In the genomic region with DNA sequence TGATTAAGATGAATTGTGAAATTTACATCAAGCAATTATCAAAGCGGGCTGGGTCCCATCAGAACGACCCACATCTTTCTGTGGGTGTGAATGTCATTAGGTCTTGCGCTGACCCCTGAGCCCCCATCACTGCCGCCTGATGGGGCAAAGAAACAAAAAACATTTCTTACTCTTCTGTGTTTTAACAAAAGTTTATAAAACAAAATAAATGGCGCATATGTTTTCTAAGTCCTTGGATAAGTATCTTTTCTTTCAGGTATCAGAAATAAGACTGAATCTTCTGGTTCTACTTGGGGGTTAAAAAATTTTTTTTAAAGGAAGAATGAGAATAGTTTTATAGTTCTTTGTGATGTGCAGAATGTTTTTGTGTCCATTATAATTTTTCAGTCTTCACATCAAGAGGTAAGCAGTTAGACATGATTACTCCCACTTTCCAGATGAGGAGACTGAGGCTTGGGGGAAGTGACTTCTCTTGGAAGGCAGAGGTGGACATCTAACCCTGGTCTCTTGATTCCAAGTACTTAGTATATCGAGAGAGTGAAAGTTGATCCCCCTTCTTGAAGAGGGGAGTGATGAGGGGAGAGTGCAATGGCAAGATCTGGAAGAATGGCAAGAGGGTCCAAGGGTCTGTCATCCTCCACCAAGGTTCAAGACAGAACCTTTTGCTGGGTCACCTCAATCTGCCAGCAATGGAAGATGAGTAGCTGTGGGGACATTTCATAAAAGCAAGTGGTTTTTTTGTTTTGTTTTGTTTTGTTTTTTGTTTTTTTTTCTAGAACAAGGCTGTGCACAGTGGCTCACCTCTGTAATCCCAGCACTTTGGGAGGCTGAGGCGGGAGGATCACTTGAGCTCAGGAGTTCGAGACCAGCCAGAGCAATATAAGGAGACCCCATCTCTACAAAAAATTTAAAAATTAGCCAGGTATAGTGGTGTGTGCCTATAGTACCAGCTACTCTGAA, we compare ENCODE assay signal across 1 cellular context.
TF ChIP-seq lines count a peak whose summit lies in the region.

No MANE protein-coding gene starts in this region.

TF ChIP-seq in liver, 16 proteins besides CTCF, POLR2A, EP300 and RAD21:
- TF ChIP-seq FOXA1 (IDR thresholded peaks at IDR 0.05) (no peak), HNF4A (conservative IDR thresholded peaks at IDR 0.05) (peak in 1 of 2 donors; percentile 17), JUND (IDR thresholded peaks at IDR 0.05) (no peak)
TF ChIP-seq in liver: peak in this region for 1.
